In the genomic region with DNA sequence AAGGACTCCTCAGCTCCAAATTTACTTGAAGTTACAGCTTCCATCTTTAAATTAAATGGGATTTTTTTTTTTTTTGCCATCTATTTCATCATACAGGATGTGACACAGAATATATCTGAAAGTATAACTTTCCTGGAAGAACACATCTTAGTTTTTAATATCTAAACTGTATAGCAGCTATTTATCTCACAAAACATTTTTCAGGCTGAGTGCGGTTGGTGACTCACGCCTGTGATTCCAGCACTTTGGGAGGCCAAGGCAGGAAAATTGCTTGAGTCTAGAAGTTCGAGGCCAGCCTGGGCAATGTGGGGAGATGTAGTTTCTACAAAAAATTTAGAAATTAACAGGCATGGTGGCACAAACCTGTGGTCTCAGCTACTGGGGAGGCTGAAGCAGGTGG, we compare ENCODE assay signal across 8 cellular contexts.
DNase-seq lines count a peak whose midpoint lies in the region; ATAC-seq and TF ChIP-seq lines count a peak whose summit lies in the region.
"Not testable (repeated sequence)": the region's sequence is repeated elsewhere in the genome, so short reads cannot be mapped to it uniquely, and the experiment has no call there.

No MANE protein-coding gene starts in this region.

- H3K4me1 ChIP-seq in DND-41 (ENCODE audit: insufficient read depth, low read length): peaks cover 27% of the 10 kb centered on the region
- not testable (repeated sequence) for H3K4me1 ChIP-seq in HUES64 (ENCODE audit: insufficient read depth, low read length); iPS-18a (ENCODE audit: control insufficient read depth, low read depth, low read length)

- intact Hi-C loops in activated naive CD4-positive, alpha-beta T cell treated with anti-CD3 and anti-CD28 coated beads for 36 hours (cut with micrococcal nuclease): loop anchor here (2.0 kb wide), 1 partner anchor 507 kb away; the partner anchor contains the start of gene USP22

- peak overlapping the region; percentile 64 for H3K9ac ChIP-seq in DND-41 (ENCODE audit: low read depth, low read length)
- not testable (repeated sequence) for H3K9ac ChIP-seq in HUES64 (ENCODE audit: low read depth, low read length); iPS-18a (ENCODE audit: low read length)

- peaks cover 32% of the 10 kb centered on the region for H3K4me1 Mint-ChIP-seq in T-helper 2 cell treated with Interferon-gamma antibody and Interleukin-4, amounts not matched to agents 5 μg/mL and 100 μg/mL, for 36 hours (ENCODE audit: low read depth)
- peaks cover 36% of the 10 kb centered on the region for H3K4me1 Mint-ChIP-seq in activated naive CD4-positive, alpha-beta T cell treated with anti-CD3 and anti-CD28 coated beads for 36 hours (ENCODE audit: low read depth)
- H3K4me1 Mint-ChIP-seq in osteocyte (ENCODE audit: unreplicated experiment) (peaks cover 28% of the 10 kb centered on the region), type B pancreatic cell (ENCODE audit: unreplicated experiment) (peaks cover 12% of the 10 kb centered on the region)

- H3K36me3 Mint-ChIP-seq in T-helper 2 cell treated with Interferon-gamma antibody and Interleukin-4, amounts not matched to agents 5 μg/mL and 100 μg/mL, for 36 hours (ENCODE audit: low read depth): peaks cover 16% of the 10 kb centered on the region
- peaks cover 42% of the 10 kb centered on the region for H3K36me3 Mint-ChIP-seq in activated naive CD4-positive, alpha-beta T cell treated with anti-CD3 and anti-CD28 coated beads for 36 hours (ENCODE audit: low read depth)
- not testable (repeated sequence) for H3K36me3 Mint-ChIP-seq in osteocyte (ENCODE audit: unreplicated experiment)
- peaks cover 16% of the 10 kb centered on the region for H3K36me3 Mint-ChIP-seq in type B pancreatic cell

- peak overlapping the region; percentile 23 to 75; a peak in 3 of 4 replicates for H3K4me3 ChIP-seq in DND-41 (ENCODE audit: low read depth in 1 of 2, low read length in 2 of 2)
- peak overlapping the region; percentile 85; the same call in 1 of the 2 replicates for H3K4me3 ChIP-seq in HUES64 (ENCODE audit: low read length)
- H3K4me3 ChIP-seq in iPS-18a (ENCODE audit: low read length): peak overlapping the region; percentile 89

- not testable (repeated sequence) for H3K27me3 ChIP-seq in DND-41 (ENCODE audit: insufficient read depth, low read length, poor library complexity)
- H3K27me3 ChIP-seq in HUES64 (ENCODE audit: insufficient read depth, low read length): peaks cover 35% of the 10 kb centered on the region
- H3K27me3 ChIP-seq in iPS-18a (ENCODE audit: control insufficient read depth, insufficient read depth, low read length): peaks cover 24% of the 10 kb centered on the region

- H3K4me2 ChIP-seq in DND-41 (ENCODE audit: insufficient read depth, low read length): peak overlapping the region; percentile 75

- WGBS in HUES64: 92% methylated on average over 3 of the region's 3 CpGs

- H3K36me3 ChIP-seq in DND-41 (ENCODE audit: insufficient read depth, low read length); HUES64 (ENCODE audit: insufficient read depth, low read length); iPS-18a (ENCODE audit: control insufficient read depth, low read depth, low read length): not testable (repeated sequence)

- H3K27ac ChIP-seq in DND-41 (ENCODE audit: low read length); HUES64 (ENCODE audit: low read depth, low read length); iPS-18a (ENCODE audit: low read length): not testable (repeated sequence)

- TF ChIP-seq CTCF in DND-41 (IDR thresholded peaks at IDR 0.05; ENCODE audit: borderline replicate concordance, extremely low read depth, low read length, poor library complexity, severe bottlenecking); osteocyte (IDR thresholded peaks at IDR 0.05); type B pancreatic cell (conservative IDR thresholded peaks at IDR 0.05): not testable (repeated sequence)

- H3K9me3 ChIP-seq in DND-41 (ENCODE audit: insufficient read depth, low read length, severe bottlenecking); HUES64 (ENCODE audit: insufficient read depth, low read depth, low read length); iPS-18a (ENCODE audit: control insufficient read depth, low read depth, low read length): not testable (repeated sequence)

- H3K4me3 Mint-ChIP-seq in T-helper 2 cell treated with Interferon-gamma antibody and Interleukin-4, amounts not matched to agents 5 μg/mL and 100 μg/mL, for 36 hours: peak overlapping the region; percentile 88
- peak overlapping the region; percentile 91 for H3K4me3 Mint-ChIP-seq in activated naive CD4-positive, alpha-beta T cell treated with anti-CD3 and anti-CD28 coated beads for 36 hours
- peak overlapping the region; percentile 80 for H3K4me3 Mint-ChIP-seq in osteocyte (ENCODE audit: unreplicated experiment)
- H3K4me3 Mint-ChIP-seq in type B pancreatic cell: peak overlapping the region; percentile 92

- H4K20me1 ChIP-seq in DND-41 (ENCODE audit: insufficient read depth, low read length): 0 out of 2 replicates have a peak, but pooled peaks cover 15% of the 10 kb centered on the region

- H3K27ac Mint-ChIP-seq in T-helper 2 cell treated with Interferon-gamma antibody and Interleukin-4, amounts not matched to agents 5 μg/mL and 100 μg/mL, for 36 hours: peak overlapping the region; percentile 70
- H3K27ac Mint-ChIP-seq in activated naive CD4-positive, alpha-beta T cell treated with anti-CD3 and anti-CD28 coated beads for 36 hours: peak overlapping the region; percentile 88
- H3K27ac Mint-ChIP-seq in osteocyte (ENCODE audit: unreplicated experiment): peak overlapping the region; percentile 50
- H3K27ac Mint-ChIP-seq in type B pancreatic cell: not testable (repeated sequence)

- DNase-seq in DND-41; osteocyte (ENCODE audit: extremely low spot score, unreplicated experiment); type B pancreatic cell (ENCODE audit: extremely low spot score, unreplicated experiment): not testable (repeated sequence)
- DNase-seq in T-helper 2 cell treated with Interferon-gamma antibody and Interleukin-4, amounts not matched to agents 5 μg/mL and 100 μg/mL, for 36 hours (ENCODE audit: low spot score): peak; percentile 28
- DNase-seq in activated naive CD4-positive, alpha-beta T cell treated with anti-CD3 and anti-CD28 coated beads for 36 hours: peak; percentile 76
- DNase-seq in dermis blood vessel endothelial cell: peak; percentile 9

- peaks cover 35% of the 10 kb centered on the region for H3K27me3 Mint-ChIP-seq in T-helper 2 cell treated with Interferon-gamma antibody and Interleukin-4, amounts not matched to agents 5 μg/mL and 100 μg/mL, for 36 hours (ENCODE audit: low read depth)
- not testable (repeated sequence) for H3K27me3 Mint-ChIP-seq in activated naive CD4-positive, alpha-beta T cell treated with anti-CD3 and anti-CD28 coated beads for 36 hours (ENCODE audit: low read depth); osteocyte (ENCODE audit: unreplicated experiment)
- peaks cover 39% of the 10 kb centered on the region for H3K27me3 Mint-ChIP-seq in type B pancreatic cell

- not testable (repeated sequence) for H2AFZ ChIP-seq in DND-41 (ENCODE audit: low read depth, low read length)

- H3K79me2 ChIP-seq in DND-41 (ENCODE audit: insufficient read depth, low read length): not testable (repeated sequence)

- peaks cover 18% of the 10 kb centered on the region for H3K9me3 Mint-ChIP-seq in T-helper 2 cell treated with Interferon-gamma antibody and Interleukin-4, amounts not matched to agents 5 μg/mL and 100 μg/mL, for 36 hours
- H3K9me3 Mint-ChIP-seq in activated naive CD4-positive, alpha-beta T cell treated with anti-CD3 and anti-CD28 coated beads for 36 hours; osteocyte (ENCODE audit: unreplicated experiment); type B pancreatic cell: not testable (repeated sequence)

- ATAC-seq in DND-41 (ENCODE audit: insufficient read depth, low read depth): not testable (repeated sequence)

- CTCF ChIA-PET in activated naive CD4-positive, alpha-beta T cell treated with anti-CD3 and anti-CD28 coated beads for 36 hours (lab: Charles Lee): interaction anchor here (0.6 to 0.9 kb wide), 2 partner anchors 13 to 37 kb away, joined by 3 to 5 read pairs; no protein-coding TSS in a partner anchor
